In genomic region chr10:125684583-125684982, GRCh38 we compare ENCODE assay signal across 22 cellular contexts. TPM values are rescaled to one million over a fixed set of nuclear protein-coding genes. Genes with fewer than 3 reads are reported as not detected.
"Had no signal": no experiment of that assay in that cellular context is flagged by ENCODE, and none has a peak within 500 bp of the region (broad histone marks: within the 10 kb centered on the region; RNA-seq: fewer than 3 reads in every experiment).

No MANE protein-coding gene starts in this region.

- FAIRE-seq: endothelial cell of umbilical vein, kidney, pancreas had no signal

- ATAC-seq: foreskin keratinocyte; left lung; naive thymus-derived CD4-positive, alpha-beta T cell; stimulated activated effector memory CD8-positive, alpha-beta T cell treated with anti-CD3 and anti-CD28 coated beads, Interleukin-12 subunit alpha, Interleukin-12 subunit beta, amount 100 ng/mL, for 72 hours; upper lobe of right lung had no signal

- DNase-seq: activated B cell treated with CpG ODN at 0.5 μM for 24 hours; activated CD4-positive, alpha-beta T cell treated with anti-CD3 and anti-CD28 coated beads, Interleukin-2, amount 10 ng/mL, durations not matched to agents 24 days and 14 days; activated CD8-positive, alpha-beta memory T cell treated with anti-CD3 and anti-CD28 coated beads, Interleukin-2, amount 50 U/mL, for 48 hours; activated naive CD8-positive, alpha-beta T cell treated with anti-CD3 and anti-CD28 coated beads for 36 hours; central memory CD4-positive, alpha-beta T cell; colonic mucosa; effector CD8-positive, alpha-beta T cell; foreskin keratinocyte; glutamatergic neuron; hypothalamus; kidney; left lung; mammary epithelial cell; naive thymus-derived CD4-positive, alpha-beta T cell; pancreas; T-helper 9 cell; upper lobe of right lung had no signal

RNA-seq across cellular contexts. Expression of gene TEX36, which starts 1.6 kb away (rescaled TPM):
- total RNA-seq: activated B cell treated with CpG ODN at 0.5 μM for 24 hours; activated CD4-positive, alpha-beta T cell treated with anti-CD3 and anti-CD28 coated beads, Interleukin-2, amount 10 ng/mL, durations not matched to agents 24 days and 14 days; activated naive CD8-positive, alpha-beta T cell treated with anti-CD3 and anti-CD28 coated beads for 36 hours; activated T-helper 1 cell treated with anti-CD3 and anti-CD28 coated beads, Interleukin-12 subunit alpha, Interleukin-12 subunit beta, Interleukin-2, Interleukin-4 antibody, amounts not matched to agents 30 ng/mL and 10 ng/mL and 1 ng/mL, durations not matched to agents 14 hours and 24 hours and 36 hours; colonic mucosa; endothelial cell of umbilical vein; foreskin keratinocyte; kidney; mammary epithelial cell; mononuclear cell; naive thymus-derived CD4-positive, alpha-beta T cell; pancreas; thoracic aorta; upper lobe of right lung had no signal
